20 cellular contexts compared by ENCODE assay signal in genomic region chr11:69504576-69505420, GRCh38. TPM values are rescaled to one million over a fixed set of nuclear protein-coding genes. Genes with fewer than 3 reads are reported as not detected.
"Had no signal": no experiment of that assay in that cellular context is flagged by ENCODE, and none has a peak within 500 bp of the region (broad histone marks: within the 10 kb centered on the region; RNA-seq: fewer than 3 reads in every experiment).

No MANE protein-coding gene starts in this region.

- H3K36me3 ChIP-seq: brain microvascular endothelial cell, right lobe of liver, stomach had no signal

- DNase-seq: activated naive CD8-positive, alpha-beta T cell treated with anti-CD3 and anti-CD28 coated beads, Interleukin-2, amount 10 ng/mL, durations not matched to agents 7 days and 5 days; anterior cingulate cortex; brain microvascular endothelial cell; dermis blood vessel endothelial cell; head of caudate nucleus; stimulated activated CD4-positive, alpha-beta T cell treated with anti-CD3 and anti-CD28 coated beads, Interleukin-1b, Interleukin-23, amount 100 ng/mL, for 48 hours; stomach; testis had no signal

- ATAC-seq: activated CD4-positive, CD25-positive, alpha-beta regulatory T cell treated with anti-CD3 and anti-CD28 coated beads, Interleukin-2, amount 50 U/mL, for 24 hours; left lobe of liver; naive thymus-derived CD8-positive, alpha-beta T cell; right lobe of liver had no signal

- FAIRE-seq: frontal cortex had no signal

- H3K9me3 ChIP-seq: right lobe of liver, stomach, testis had no signal

- H3K27me3 ChIP-seq: brain microvascular endothelial cell, right lobe of liver, stomach, testis had no signal

- H3K27ac ChIP-seq: brain microvascular endothelial cell, right lobe of liver, stomach, testis had no signal

- H3K4me3 ChIP-seq: right lobe of liver, stomach, testis had no signal

- H3K4me1 ChIP-seq: right lobe of liver, stomach, testis had no signal

RNA-seq across cellular contexts. Expression of gene LINC01488, which starts 23.3 kb away (rescaled TPM):
- total RNA-seq: activated CD8-positive, alpha-beta memory T cell treated with anti-CD3 and anti-CD28 coated beads for 36 hours; activated naive CD8-positive, alpha-beta T cell treated with anti-CD3 and anti-CD28 coated beads, Interleukin-2, amount 10 ng/mL, durations not matched to agents 7 days and 5 days; activated T-helper 1 cell treated with anti-CD3 and anti-CD28 coated beads, Interleukin-12 subunit alpha, Interleukin-12 subunit beta, Interleukin-2, Interleukin-4 antibody, amounts not matched to agents 30 ng/mL and 10 ng/mL and 1 ng/mL, durations not matched to agents 14 hours and 24 hours and 36 hours; dermis blood vessel endothelial cell; epithelial cell of proximal tubule; frontal cortex; mucosa of gallbladder; naive thymus-derived CD8-positive, alpha-beta T cell; omental fat pad; pulmonary artery endothelial cell; stomach; testis; ureter had no signal
- polyA plus RNA-seq: naive thymus-derived CD8-positive, alpha-beta T cell; stomach had no signal
